8 cellular contexts compared by ENCODE assay signal in genomic region chr12:54216580-54217308, GRCh38. TPM values are rescaled to one million over a fixed set of nuclear protein-coding genes. Genes with fewer than 3 reads are reported as not detected.
DNase-seq lines count a peak whose midpoint lies in the region; ATAC-seq lines count a peak whose summit lies in the region.

No MANE protein-coding gene starts in this region.

- POLR2A ChIA-PET in activated CD4-positive, alpha-beta memory T cell treated with anti-CD3 and anti-CD28 coated beads for 36 hours (lab: Charles Lee), result interaction anchor here (1.4 kb wide), 1 partner anchor 142 kb away, joined by 4 read pairs; no protein-coding TSS in a partner anchor

- H3K27ac Mint-ChIP-seq in activated CD4-positive, alpha-beta memory T cell treated with anti-CD3 and anti-CD28 coated beads for 36 hours, result peak overlapping the region; percentile 14

- peaks cover 22 to 28% of the 10 kb centered on the region in 2 donors for H3K4me1 ChIP-seq in duodenal mucosa (ENCODE audit: control insufficient read depth in 1 of 2, insufficient read depth in 2 of 2, low read length in 2 of 2)

- ATAC-seq in HG02610 (IDR thresholded peaks at IDR 0.05; ENCODE audit: unreplicated experiment), result no peak

- H3K36me3 Mint-ChIP-seq in activated CD4-positive, alpha-beta memory T cell treated with anti-CD3 and anti-CD28 coated beads for 36 hours, result no peaks in the 10 kb centered on the region

- H3K4me1 Mint-ChIP-seq in activated CD4-positive, alpha-beta memory T cell treated with anti-CD3 and anti-CD28 coated beads for 36 hours (ENCODE audit: low read depth), result peaks cover 20% of the 10 kb centered on the region

- peak overlapping the region; percentile 75 for H3K4me3 Mint-ChIP-seq in activated CD4-positive, alpha-beta memory T cell treated with anti-CD3 and anti-CD28 coated beads for 36 hours

- peak overlapping the region in 1 of 2 donors; percentile 38 for H3K9ac ChIP-seq in duodenal mucosa (ENCODE audit: low read depth in 1 of 2, low read length in 2 of 2)

- peak overlapping the region; percentile 54 to 58 for H3K4me3 ChIP-seq in duodenal mucosa (ENCODE audit: low read depth in 1 of 2, low read length in 2 of 2)

- no peak overlapping the region for H3K27ac ChIP-seq in duodenal mucosa (ENCODE audit: low read depth, low read length)

- H3K27me3 Mint-ChIP-seq in activated CD4-positive, alpha-beta memory T cell treated with anti-CD3 and anti-CD28 coated beads for 36 hours, result no peaks in the 10 kb centered on the region

- H3K9me3 Mint-ChIP-seq in activated CD4-positive, alpha-beta memory T cell treated with anti-CD3 and anti-CD28 coated beads for 36 hours, result no peaks in the 10 kb centered on the region

- no peaks in the 10 kb centered on the region for H3K9me3 ChIP-seq in duodenal mucosa (ENCODE audit: control insufficient read depth in 1 of 2, low read length in 2 of 2)

- CTCF ChIA-PET in activated CD4-positive, alpha-beta memory T cell treated with anti-CD3 and anti-CD28 coated beads for 36 hours (lab: Charles Lee), result interaction anchor here (0.8 to 4.8 kb wide), 33 partner anchors 8 to 245 kb away, joined by 3 to 57 read pairs (median 7); partner anchors contain the start of genes COPZ1, HOXC10, HOXC8 and SMUG1

- intact Hi-C loops in activated CD4-positive, alpha-beta memory T cell treated with anti-CD3 and anti-CD28 coated beads for 36 hours (cut with micrococcal nuclease), result loop anchor here (1.0 to 2.0 kb wide), 2 partner anchors 62 to 143 kb away; no protein-coding TSS in a partner anchor

- H3K36me3 ChIP-seq in duodenal mucosa (ENCODE audit: control insufficient read depth in 1 of 2, insufficient read depth in 2 of 2, low read length in 2 of 2), result no peaks in the 10 kb centered on the region

- H3K27me3 ChIP-seq in duodenal mucosa (ENCODE audit: control insufficient read depth in 1 of 2, insufficient read depth in 2 of 2, low read length in 2 of 2), result peaks cover 41 to 51% of the 10 kb centered on the region in 2 donors

- DNase-seq in DMS79 treated with DMSO at 0.1 percent for 48 hours (lab: John Stamatoyannopoulos, UW), result peak; percentile 62
- peak; percentile 91 for DNase-seq in HT-29 (ENCODE audit: low spot score)
- DNase-seq in NCI-H82 treated with DMSO at 0.1 percent for 48 hours (lab: John Stamatoyannopoulos, UW; ENCODE audit: unreplicated experiment), result peak; percentile 61
- DNase-seq in activated CD4-positive, alpha-beta memory T cell treated with anti-CD3 and anti-CD28 coated beads for 36 hours, result peak; percentile 80
- DNase-seq in medulla oblongata (ENCODE audit: extremely low spot score), result peak; percentile 93
- peak; percentile 53 to 72 (median 54) for DNase-seq in stimulated activated CD4-positive, alpha-beta T cell treated with anti-CD3 and anti-CD28 coated beads, TNF-alpha, amount 100 ng/mL, for 48 hours (ENCODE audit: low read depth in 3 of 3)

RNA-seq across cellular contexts. Expression of gene SMUG1, which starts 28.0 kb away (rescaled TPM):
- total RNA-seq in HT-29 (2014; rRNA removed; shearing (Covaris generic)), result 87.8 and 106 TPM in 2 replicates
- 10 to 100 TPM; 25.3 to 26.4 TPM for total RNA-seq in activated CD4-positive, alpha-beta memory T cell treated with anti-CD3 and anti-CD28 coated beads for 36 hours
